1 cellular context compared by ENCODE assay signal in the genomic region with DNA sequence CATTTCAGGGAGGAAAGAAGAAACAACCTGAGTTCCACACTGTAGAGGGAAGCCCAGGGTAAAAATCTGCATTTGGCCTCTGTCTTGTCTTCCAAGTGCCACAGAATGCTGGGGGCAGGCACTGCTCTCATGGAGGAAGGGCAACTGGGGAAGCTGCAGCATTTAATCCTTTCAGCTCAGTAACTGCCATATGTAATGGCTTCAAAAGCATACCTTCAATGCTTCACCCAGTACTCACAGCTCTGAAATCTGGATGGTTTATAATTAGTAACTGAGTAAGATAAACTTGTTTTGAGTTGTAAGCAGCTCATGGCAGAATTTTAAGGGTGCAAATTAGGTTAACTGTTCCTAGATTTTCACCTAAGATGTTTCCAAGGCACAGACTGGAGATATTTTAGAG.
TF ChIP-seq lines count a peak whose summit lies in the region.

No MANE protein-coding gene starts in this region.

TF ChIP-seq in IMR-90, 13 proteins besides CTCF, POLR2A, EP300 and RAD21 (continued from another document):
- no peak for TF ChIP-seq MAFK (IDR thresholded peaks at IDR 0.05; ENCODE audit: low read depth, low read length)
- TF ChIP-seq, protein P1, sequence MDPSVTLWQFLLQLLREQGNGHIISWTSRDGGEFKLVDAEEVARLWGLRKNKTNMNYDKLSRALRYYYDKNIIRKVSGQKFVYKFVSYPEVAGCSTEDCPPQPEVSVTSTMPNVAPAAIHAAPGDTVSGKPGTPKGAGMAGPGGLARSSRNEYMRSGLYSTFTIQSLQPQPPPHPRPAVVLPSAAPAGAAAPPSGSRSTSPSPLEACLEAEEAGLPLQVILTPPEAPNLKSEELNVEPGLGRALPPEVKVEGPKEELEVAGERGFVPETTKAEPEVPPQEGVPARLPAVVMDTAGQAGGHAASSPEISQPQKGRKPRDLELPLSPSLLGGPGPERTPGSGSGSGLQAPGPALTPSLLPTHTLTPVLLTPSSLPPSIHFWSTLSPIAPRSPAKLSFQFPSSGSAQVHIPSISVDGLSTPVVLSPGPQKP (IDR thresholded peaks at IDR 0.05; ENCODE audit: borderline replicate concordance, low read depth, low read length): no peak
- TF ChIP-seq SMC3 (IDR thresholded peaks at IDR 0.05; ENCODE audit: low read depth, low read length): no peak
